8 cellular contexts compared by ENCODE assay signal in genomic region chr1:244651956-244652698, GRCh38. TPM values are rescaled to one million over a fixed set of nuclear protein-coding genes. Genes with fewer than 3 reads are reported as not detected.
A peak's percentile ranks its signal among the peaks of the same experiment; 100 is the strongest.
DNase-seq lines count a peak whose midpoint lies in the region; ATAC-seq, FAIRE-seq and TF ChIP-seq lines count a peak whose summit lies in the region.

No MANE protein-coding gene starts in this region.

- H3K23ac ChIP-seq in H1 (ENCODE audit: insufficient read length): no peak overlapping the region

- H3K79me2 ChIP-seq in MM.1S (ENCODE audit: low read length) (peaks cover 39% of the 10 kb centered on the region), H1 (ENCODE audit: control insufficient read depth in 1 of 2, insufficient read depth in 2 of 2, low read length in 2 of 2) (peaks cover 25 to 39% of the 10 kb centered on the region in 2 experiments)

- no peaks in the 10 kb centered on the region for H3K27me3 ChIP-seq in BLaER1
- H3K27me3 ChIP-seq in MM.1S (replicated peaks; ENCODE audit: insufficient read depth, low read length): no peaks in the 10 kb centered on the region
- no peaks in the 10 kb centered on the region for H3K27me3 ChIP-seq in H1 (replicated peaks in 1 of 4; ENCODE audit: control insufficient read depth in 3 of 4, extremely low read depth in 1 of 4, insufficient read depth in 3 of 4, low read length in 3 of 4)
- H3K27me3 ChIP-seq in body of pancreas: no peaks in the 10 kb centered on the region

- H4K20me1 ChIP-seq in BLaER1 (peaks cover 33% of the 10 kb centered on the region), MM.1S (ENCODE audit: insufficient read depth, low read length) (no peaks in the 10 kb centered on the region), H1 (replicated peaks in 1 of 2; ENCODE audit: control insufficient read depth in 1 of 2, insufficient read depth in 2 of 2, low read length in 2 of 2) (peaks cover 1 to 2% of the 10 kb centered on the region in 2 experiments)

- H3K56ac ChIP-seq in H1 (replicated peaks; ENCODE audit: insufficient read length, low read depth, low read length): no peak overlapping the region

- no peaks in the 10 kb centered on the region for H3K9me3 Mint-ChIP-seq in neural crest cell

- peaks cover 24% of the 10 kb centered on the region for H3K4me1 ChIP-seq in BLaER1
- H3K4me1 ChIP-seq in MM.1S (ENCODE audit: low read length): peaks cover 19% of the 10 kb centered on the region
- H3K4me1 ChIP-seq in H1 (replicated peaks in 1 of 4; ENCODE audit: control insufficient read depth in 3 of 4, insufficient read depth in 4 of 4, low read length in 3 of 4): peaks cover 2 to 14% (median 11%) of the 10 kb centered on the region in 4 experiments; a peak in 6 of 7 replicates
- peaks cover 38% of the 10 kb centered on the region for H3K4me1 ChIP-seq in body of pancreas

- FAIRE-seq in H1 (lab: Jason Lieb, UNC): no peak

- peak overlapping the region; percentile 95 for H3K4me3 ChIP-seq in BLaER1
- H3K4me3 ChIP-seq in MM.1S (ENCODE audit: low read length): peak overlapping the region; percentile 64
- peak overlapping the region; percentile 37 to 89 (median 52) for H3K4me3 ChIP-seq in H1 (ENCODE audit: extremely low read depth in 1 of 4, insufficient read depth in 2 of 4, low read depth in 3 of 4, low read length in 4 of 4)
- H3K4me3 ChIP-seq in body of pancreas: peak overlapping the region in 1 of 2 donors; percentile 4

- H3K4ac ChIP-seq in H1 (replicated peaks; ENCODE audit: insufficient read length, low read depth, low read length): peak overlapping the region; percentile 28

- H3K9me3 ChIP-seq in BLaER1: peaks cover 10% of the 10 kb centered on the region
- no peaks in the 10 kb centered on the region for H3K9me3 ChIP-seq in MM.1S (replicated peaks; ENCODE audit: insufficient read depth, low read length)
- no peaks in the 10 kb centered on the region for H3K9me3 ChIP-seq in H1 (ENCODE audit: insufficient read depth in 2 of 2, low read depth in 1 of 2, low read length in 1 of 2)
- H3K9me3 ChIP-seq in body of pancreas: no peaks in the 10 kb centered on the region

- no peaks in the 10 kb centered on the region for H3K27me3 Mint-ChIP-seq in neural crest cell (ENCODE audit: low read depth)

- H3K4me1 Mint-ChIP-seq in neural crest cell: peaks cover 12% of the 10 kb centered on the region

- DNase-seq in MM.1S: no peak
- DNase-seq in H1 (ENCODE audit: low read depth in 1 of 2, low spot score in 2 of 2): no peak
- no peak for DNase-seq in neural crest cell (ENCODE audit: low read depth, low spot score)
- DNase-seq in D341Med (ENCODE audit: low spot score): no peak
- DNase-seq in body of pancreas: no peak
- no peak for DNase-seq in DMS114 treated with DMSO at 0.1 percent for 48 hours (lab: John Stamatoyannopoulos, UW; ENCODE audit: unreplicated experiment)

- peak overlapping the region; percentile 12 for H4K91ac ChIP-seq in H1 (replicated peaks; ENCODE audit: insufficient read length, low read length)

- H2BK120ac ChIP-seq in H1 (replicated peaks; ENCODE audit: low read depth, low read length): peak overlapping the region; percentile 93

- peak overlapping the region; percentile 78 for H3K4me2 ChIP-seq in BLaER1
- H3K4me2 ChIP-seq in MM.1S (ENCODE audit: low read depth, low read length): peak overlapping the region; percentile 83
- H3K4me2 ChIP-seq in H1 (ENCODE audit: insufficient read depth in 1 of 2, low read depth in 2 of 2, low read length in 2 of 2): peak overlapping the region; percentile 74 to 95

- TF ChIP-seq POLR2A in H1 (IDR thresholded peaks at IDR 0.05; ENCODE audit: control extremely low read depth in 1 of 2, low read depth in 2 of 2, low read length in 2 of 2) (peak in 1 of 2 experiments; percentile 73; a peak in 2 of 3 replicates), body of pancreas (IDR thresholded peaks at IDR 0.05) (no peak)

- H3K4me3 Mint-ChIP-seq in neural crest cell: peak overlapping the region; percentile 90

- peaks cover 2% of the 10 kb centered on the region; the same call in 1 of the 2 replicates for H3K23me2 ChIP-seq in H1 (ENCODE audit: low read depth, low read length)

- H3K79me1 ChIP-seq in H1 (ENCODE audit: low read depth, low read length): no peaks in the 10 kb centered on the region

- CTCF ChIA-PET in H1 (lab: Charles Lee; ENCODE audit: partially characterized antibody): interaction anchor here (0.6 to 4.4 kb wide), 6 partner anchors 9 to 1674 kb away, joined by 3 to 20 read pairs (median 4); no protein-coding TSS in a partner anchor

- no peak for ATAC-seq in body of pancreas
- no peak for ATAC-seq in GM19397 (IDR thresholded peaks at IDR 0.05; ENCODE audit: unreplicated experiment)

- H2BK15ac ChIP-seq in H1 (ENCODE audit: low read length): peak overlapping the region; percentile 11; the same call in 1 of the 2 replicates

- TF ChIP-seq EP300 in H1 (IDR thresholded peaks at IDR 0.05; ENCODE audit: borderline replicate concordance in 1 of 2, low read depth in 2 of 2, low read length in 2 of 2): no peak

- H2AFZ ChIP-seq in MM.1S (ENCODE audit: low read length) (peak overlapping the region; percentile 89), H1 (ENCODE audit: low read length) (peak overlapping the region; percentile 47; the same call in 1 of the 2 replicates)

- TF ChIP-seq CTCF in MM.1S (IDR thresholded peaks at IDR 0.05; ENCODE audit: low read length) (no peak), H1 (IDR thresholded peaks at IDR 0.05; ENCODE audit: control extremely low read depth in 1 of 3, insufficient read depth in 1 of 3, low read depth in 1 of 3, low read length in 3 of 3) (no peak), neural crest cell (conservative IDR thresholded peaks at IDR 0.05) (no peak), body of pancreas (IDR thresholded peaks at IDR 0.05) (no peak)

- peak overlapping the region; percentile 37 for H3K14ac ChIP-seq in H1 (ENCODE audit: insufficient read length)

- intact Hi-C loops in body of pancreas (cut with DNase I): no loop called here

- TF ChIP-seq RAD21 in H1 (IDR thresholded peaks at IDR 0.05 in 1 of 2, conservative IDR thresholded peaks at IDR 0.05 in 1 of 2; ENCODE audit: low read depth in 2 of 2, low read length in 2 of 2): no peak

- peaks cover 1% of the 10 kb centered on the region for H3K36me3 Mint-ChIP-seq in neural crest cell (ENCODE audit: low read depth)

- H4K5ac ChIP-seq in H1 (ENCODE audit: insufficient read length, low read depth, low read length): peak overlapping the region; percentile 95

- peak overlapping the region; percentile 59; the same call in 1 of the 2 replicates for H2AK5ac ChIP-seq in H1 (ENCODE audit: low read depth, low read length)

- peak overlapping the region; percentile 88 for H3K18ac ChIP-seq in H1 (ENCODE audit: extremely low read depth, low read length)

- H3K9ac ChIP-seq in BLaER1 (peak overlapping the region; percentile 51; the same call in 1 of the 2 replicates), MM.1S (ENCODE audit: low read length) (peak overlapping the region; percentile 29; the same call in 1 of the 2 replicates), H1 (replicated peaks in 1 of 4; ENCODE audit: extremely low read depth in 1 of 4, low read depth in 3 of 4, low read length in 3 of 4) (peak overlapping the region; percentile 25 to 79 (median 58); a peak in 6 of 7 replicates)

- H2BK20ac ChIP-seq in H1 (ENCODE audit: low read length): peak overlapping the region; percentile 9; the same call in 1 of the 2 replicates

- no peaks in the 10 kb centered on the region for H3K9me2 ChIP-seq in MM.1S (replicated peaks; ENCODE audit: insufficient read depth, low read length)

- H2BK12ac ChIP-seq in H1 (ENCODE audit: low read depth, low read length): peak overlapping the region; percentile 84

- H4K8ac ChIP-seq in H1 (ENCODE audit: extremely low read depth, insufficient read depth, low read length): no peak overlapping the region; the same call in 1 of the 2 replicates

- WGBS in H1 (ENCODE audit: extremely low coverage in 1 of 2, insufficient coverage in 1 of 2, insufficient read length in 1 of 2, insufficient replicate concordance in 2 of 2, low coverage in 1 of 2, low lambda C conversion rate in 2 of 2, missing lambda C conversion rate in 1 of 2), 2 experiments: 16% methylated on average over 18 of the region's 18 CpGs; no CpG with 5 or more reads in 1 of the 2 experiments
- WGBS in body of pancreas, 2 donors: 30 to 33% methylated on average over 18 of the region's 18 CpGs

- no peak overlapping the region for H3K27ac ChIP-seq in BLaER1
- peak overlapping the region; percentile 40; the same call in 1 of the 2 replicates for H3K27ac ChIP-seq in MM.1S (ENCODE audit: low read length)
- peak overlapping the region; percentile 69 for H3K27ac ChIP-seq in H1 (ENCODE audit: low read depth, low read length)
- H3K27ac ChIP-seq in body of pancreas: peak overlapping the region in 2 of 4 donors; percentile 92 to 94

- H3K36me3 ChIP-seq in BLaER1 (peaks cover 12% of the 10 kb centered on the region), MM.1S (replicated peaks; ENCODE audit: insufficient read depth, low read length) (no peaks in the 10 kb centered on the region), H1 (ENCODE audit: control insufficient read depth in 2 of 4, insufficient read depth in 4 of 4, low read length in 3 of 4) (peaks cover 0 to 7% (median 1%) of the 10 kb centered on the region in 4 experiments; a peak in 2 of 8 replicates), body of pancreas (replicated peaks in 1 of 2; ENCODE audit: insufficient read depth in 1 of 2, low read depth in 2 of 2) (no peaks in the 10 kb centered on the region)

- no peak overlapping the region for H3K27ac Mint-ChIP-seq in neural crest cell (ENCODE audit: unreplicated experiment)

- POLR2A ChIA-PET in H1 (lab: Charles Lee; ENCODE audit: partially characterized antibody): interaction anchor here (0.6 to 1.7 kb wide), 14 partner anchors 17 to 209 kb away, joined by 3 to 8 read pairs (median 4); partner anchors contain the start of genes CATSPERE and COX20

- no peaks in the 10 kb centered on the region for H3F3A ChIP-seq in MM.1S (ENCODE audit: insufficient read depth, low read length)

- peak overlapping the region; percentile 90 for H2BK5ac ChIP-seq in H1 (ENCODE audit: low read depth, low read length)

TF ChIP-seq in H1, 55 proteins besides CTCF, POLR2A, EP300 and RAD21 (continues in another document):
- TF ChIP-seq MAX (IDR thresholded peaks at IDR 0.05): no peak

RNA-seq across cellular contexts. Expression of gene DESI2, which starts 0.8 kb away (rescaled TPM):
- 105 and 110 TPM in 2 replicates for total RNA-seq in H1 (2021; fragmentation: NEBNext Ultra II Directional; extraction: Animal tissue kit (Norgen Biotek cat#: 25700))
- polyA plus RNA-seq in H1 (2011; rRNA removed): 36.1 and 54.0 TPM in 2 replicates
- 48.2 TPM for polyA plus RNA-seq in H1 (2011; cell fraction: cytosol; rRNA removed)
- polyA plus RNA-seq in H1 (2011; cell fraction: nucleus; rRNA removed): 38.4 TPM
- 43.5 to 72.3 TPM (median 47.2 TPM) in 4 replicates for polyA plus RNA-seq in H1 (2012, experiment 1 of 2)
- 13.5 TPM for polyA plus RNA-seq in H1 (2012, experiment 2 of 2)
- 41.5 TPM for polyA plus RNA-seq in H1 (2013, experiment 1 of 2)
- 43.0 TPM for polyA plus RNA-seq in H1 (2013, experiment 2 of 2)
- polyA minus RNA-seq in H1 (2011; rRNA and poly(A)+ RNA removed): 92.4 and 110 TPM in 2 replicates
- 57.2 TPM for polyA minus RNA-seq in H1 (2011; cell fraction: cytosol; rRNA and poly(A)+ RNA removed)
- polyA minus RNA-seq in H1 (2011; cell fraction: nucleus; rRNA and poly(A)+ RNA removed): 71.3 TPM
- total RNA-seq in neural crest cell: 46.5 and 49.2 TPM in 2 replicates
- 10 to 100 TPM; 14.5 TPM for total RNA-seq in body of pancreas
